In genomic region chr22:20116951-20117645, GRCh38 we compare ENCODE assay signal across 1 cellular context.
TF ChIP-seq lines count a peak whose summit lies in the region.

TRMT2A (minus strand) TSS chr22:20117226; CDS start chr22:20116906, 320 bp downstream.

TF ChIP-seq in HepG2, 621 proteins besides CTCF, POLR2A, EP300 and RAD21 (continued from another document and continues in another):
- TF ChIP-seq, protein P1, sequence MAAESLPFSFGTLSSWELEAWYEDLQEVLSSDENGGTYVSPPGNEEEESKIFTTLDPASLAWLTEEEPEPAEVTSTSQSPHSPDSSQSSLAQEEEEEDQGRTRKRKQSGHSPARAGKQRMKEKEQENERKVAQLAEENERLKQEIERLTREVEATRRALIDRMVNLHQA (CRISPR knock-in tag; IDR thresholded peaks at IDR 0.05): no peak; the same call in 1 of the 2 replicates
- 0 out of 2 replicates have a peak, but pooled peaks have one; percentile 71 for TF ChIP-seq IRX3 (CRISPR knock-in tag; IDR thresholded peaks at IDR 0.05; ENCODE audit: borderline replicate concordance, low read depth)
- no peak for TF ChIP-seq TOE1 (CRISPR knock-in tag; IDR thresholded peaks at IDR 0.05)
- no peak; the same call in 1 of the 2 replicates for TF ChIP-seq HOXD1 (CRISPR knock-in tag; IDR thresholded peaks at IDR 0.05)
- TF ChIP-seq ZNF329 (CRISPR knock-in tag; IDR thresholded peaks at IDR 0.05; ENCODE audit: low read depth): peak; percentile 68; the same call in 1 of the 2 replicates
- no peak for TF ChIP-seq CENPBD1 (CRISPR knock-in tag; IDR thresholded peaks at IDR 0.05; ENCODE audit: borderline replicate concordance, low read depth)
- no peak for TF ChIP-seq ZNF296 (CRISPR knock-in tag; conservative IDR thresholded peaks at IDR 0.05)
- no peak for TF ChIP-seq SOX13 (IDR thresholded peaks at IDR 0.05)
- peak in 1 of 2 experiments; percentile 69; a peak in 2 of 4 replicates for TF ChIP-seq SOX13 (CRISPR knock-in tag; conservative IDR thresholded peaks at IDR 0.05 in 1 of 2, IDR thresholded peaks at IDR 0.05 in 1 of 2)
- TF ChIP-seq ZFP90 (CRISPR knock-in tag; IDR thresholded peaks at IDR 0.05; ENCODE audit: borderline replicate concordance): peak; percentile 44; the same call in 1 of the 2 replicates
- TF ChIP-seq PHF8 (CRISPR knock-in tag; IDR thresholded peaks at IDR 0.05): peak; percentile 45; the same call in 1 of the 2 replicates
- TF ChIP-seq ERF (CRISPR knock-in tag; IDR thresholded peaks at IDR 0.05): peak; percentile 79; the same call in 1 of the 2 replicates
- TF ChIP-seq ZNF232 (CRISPR knock-in tag; IDR thresholded peaks at IDR 0.05; ENCODE audit: borderline replicate concordance): no peak; the same call in 1 of the 2 replicates
- TF ChIP-seq ZNF124 (CRISPR knock-in tag; IDR thresholded peaks at IDR 0.05): peak; percentile 76
- peak; percentile 52 for TF ChIP-seq ASH2L (IDR thresholded peaks at IDR 0.05; ENCODE audit: insufficient read length, low read depth, low read length)
- no peak for TF ChIP-seq NFIC (IDR thresholded peaks at IDR 0.05; ENCODE audit: low read length)
- TF ChIP-seq RORA (CRISPR knock-in tag; IDR thresholded peaks at IDR 0.05): no peak
- peak; percentile 70 for TF ChIP-seq DR1 (CRISPR knock-in tag; IDR thresholded peaks at IDR 0.05)
- TF ChIP-seq, protein P2, sequence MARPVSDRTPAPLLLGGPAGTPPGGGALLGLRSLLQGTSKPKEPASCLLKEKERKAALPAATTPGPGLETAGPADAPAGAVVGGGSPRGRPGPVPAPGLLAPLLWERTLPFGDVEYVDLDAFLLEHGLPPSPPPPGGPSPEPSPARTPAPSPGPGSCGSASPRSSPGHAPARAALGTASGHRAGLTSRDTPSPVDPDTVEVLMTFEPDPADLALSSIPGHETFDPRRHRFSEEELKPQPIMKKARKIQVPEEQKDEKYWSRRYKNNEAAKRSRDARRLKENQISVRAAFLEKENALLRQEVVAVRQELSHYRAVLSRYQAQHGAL (CRISPR knock-in tag; IDR thresholded peaks at IDR 0.05; ENCODE audit: not compliant biosample characterization): peak; percentile 59
- TF ChIP-seq, protein P3, sequence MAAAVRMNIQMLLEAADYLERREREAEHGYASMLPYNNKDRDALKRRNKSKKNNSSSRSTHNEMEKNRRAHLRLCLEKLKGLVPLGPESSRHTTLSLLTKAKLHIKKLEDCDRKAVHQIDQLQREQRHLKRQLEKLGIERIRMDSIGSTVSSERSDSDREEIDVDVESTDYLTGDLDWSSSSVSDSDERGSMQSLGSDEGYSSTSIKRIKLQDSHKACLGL (CRISPR knock-in tag; IDR thresholded peaks at IDR 0.05): peak; percentile 70
- TF ChIP-seq, protein P4, sequence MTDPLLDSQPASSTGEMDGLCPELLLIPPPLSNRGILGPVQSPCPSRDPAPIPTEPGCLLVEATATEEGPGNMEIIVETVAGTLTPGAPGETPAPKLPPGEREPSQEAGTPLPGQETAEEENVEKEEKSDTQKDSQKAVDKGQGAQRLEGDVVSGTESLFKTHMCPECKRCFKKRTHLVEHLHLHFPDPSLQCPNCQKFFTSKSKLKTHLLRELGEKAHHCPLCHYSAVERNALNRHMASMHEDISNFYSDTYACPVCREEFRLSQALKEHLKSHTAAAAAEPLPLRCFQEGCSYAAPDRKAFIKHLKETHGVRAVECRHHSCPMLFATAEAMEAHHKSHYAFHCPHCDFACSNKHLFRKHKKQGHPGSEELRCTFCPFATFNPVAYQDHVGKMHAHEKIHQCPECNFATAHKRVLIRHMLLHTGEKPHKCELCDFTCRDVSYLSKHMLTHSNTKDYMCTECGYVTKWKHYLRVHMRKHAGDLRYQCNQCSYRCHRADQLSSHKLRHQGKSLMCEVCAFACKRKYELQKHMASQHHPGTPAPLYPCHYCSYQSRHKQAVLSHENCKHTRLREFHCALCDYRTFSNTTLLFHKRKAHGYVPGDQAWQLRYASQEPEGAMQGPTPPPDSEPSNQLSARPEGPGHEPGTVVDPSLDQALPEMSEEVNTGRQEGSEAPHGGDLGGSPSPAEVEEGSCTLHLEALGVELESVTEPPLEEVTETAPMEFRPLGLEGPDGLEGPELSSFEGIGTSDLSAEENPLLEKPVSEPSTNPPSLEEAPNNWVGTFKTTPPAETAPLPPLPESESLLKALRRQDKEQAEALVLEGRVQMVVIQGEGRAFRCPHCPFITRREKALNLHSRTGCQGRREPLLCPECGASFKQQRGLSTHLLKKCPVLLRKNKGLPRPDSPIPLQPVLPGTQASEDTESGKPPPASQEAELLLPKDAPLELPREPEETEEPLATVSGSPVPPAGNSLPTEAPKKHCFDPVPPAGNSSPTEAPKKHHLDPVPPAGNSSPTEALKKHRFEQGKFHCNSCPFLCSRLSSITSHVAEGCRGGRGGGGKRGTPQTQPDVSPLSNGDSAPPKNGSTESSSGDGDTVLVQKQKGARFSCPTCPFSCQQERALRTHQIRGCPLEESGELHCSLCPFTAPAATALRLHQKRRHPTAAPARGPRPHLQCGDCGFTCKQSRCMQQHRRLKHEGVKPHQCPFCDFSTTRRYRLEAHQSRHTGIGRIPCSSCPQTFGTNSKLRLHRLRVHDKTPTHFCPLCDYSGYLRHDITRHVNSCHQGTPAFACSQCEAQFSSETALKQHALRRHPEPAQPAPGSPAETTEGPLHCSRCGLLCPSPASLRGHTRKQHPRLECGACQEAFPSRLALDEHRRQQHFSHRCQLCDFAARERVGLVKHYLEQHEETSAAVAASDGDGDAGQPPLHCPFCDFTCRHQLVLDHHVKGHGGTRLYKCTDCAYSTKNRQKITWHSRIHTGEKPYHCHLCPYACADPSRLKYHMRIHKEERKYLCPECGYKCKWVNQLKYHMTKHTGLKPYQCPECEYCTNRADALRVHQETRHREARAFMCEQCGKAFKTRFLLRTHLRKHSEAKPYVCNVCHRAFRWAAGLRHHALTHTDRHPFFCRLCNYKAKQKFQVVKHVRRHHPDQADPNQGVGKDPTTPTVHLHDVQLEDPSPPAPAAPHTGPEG (CRISPR knock-in tag; IDR thresholded peaks at IDR 0.05): no peak
- no peak for TF ChIP-seq ZNF180 (CRISPR knock-in tag; IDR thresholded peaks at IDR 0.05; ENCODE audit: borderline replicate concordance, low read depth)
- TF ChIP-seq RBAK (CRISPR knock-in tag; IDR thresholded peaks at IDR 0.05): no peak
- no peak for TF ChIP-seq CENPT (CRISPR knock-in tag; IDR thresholded peaks at IDR 0.05; ENCODE audit: low read depth)
- TF ChIP-seq, protein P5, sequence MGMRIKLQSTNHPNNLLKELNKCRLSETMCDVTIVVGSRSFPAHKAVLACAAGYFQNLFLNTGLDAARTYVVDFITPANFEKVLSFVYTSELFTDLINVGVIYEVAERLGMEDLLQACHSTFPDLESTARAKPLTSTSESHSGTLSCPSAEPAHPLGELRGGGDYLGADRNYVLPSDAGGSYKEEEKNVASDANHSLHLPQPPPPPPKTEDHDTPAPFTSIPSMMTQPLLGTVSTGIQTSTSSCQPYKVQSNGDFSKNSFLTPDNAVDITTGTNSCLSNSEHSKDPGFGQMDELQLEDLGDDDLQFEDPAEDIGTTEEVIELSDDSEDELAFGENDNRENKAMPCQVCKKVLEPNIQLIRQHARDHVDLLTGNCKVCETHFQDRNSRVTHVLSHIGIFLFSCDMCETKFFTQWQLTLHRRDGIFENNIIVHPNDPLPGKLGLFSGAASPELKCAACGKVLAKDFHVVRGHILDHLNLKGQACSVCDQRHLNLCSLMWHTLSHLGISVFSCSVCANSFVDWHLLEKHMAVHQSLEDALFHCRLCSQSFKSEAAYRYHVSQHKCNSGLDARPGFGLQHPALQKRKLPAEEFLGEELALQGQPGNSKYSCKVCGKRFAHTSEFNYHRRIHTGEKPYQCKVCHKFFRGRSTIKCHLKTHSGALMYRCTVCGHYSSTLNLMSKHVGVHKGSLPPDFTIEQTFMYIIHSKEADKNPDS (CRISPR knock-in tag; IDR thresholded peaks at IDR 0.05): no peak
- no peak for TF ChIP-seq ZNF839 (CRISPR knock-in tag; IDR thresholded peaks at IDR 0.05; ENCODE audit: borderline replicate concordance)
- TF ChIP-seq, protein P6, sequence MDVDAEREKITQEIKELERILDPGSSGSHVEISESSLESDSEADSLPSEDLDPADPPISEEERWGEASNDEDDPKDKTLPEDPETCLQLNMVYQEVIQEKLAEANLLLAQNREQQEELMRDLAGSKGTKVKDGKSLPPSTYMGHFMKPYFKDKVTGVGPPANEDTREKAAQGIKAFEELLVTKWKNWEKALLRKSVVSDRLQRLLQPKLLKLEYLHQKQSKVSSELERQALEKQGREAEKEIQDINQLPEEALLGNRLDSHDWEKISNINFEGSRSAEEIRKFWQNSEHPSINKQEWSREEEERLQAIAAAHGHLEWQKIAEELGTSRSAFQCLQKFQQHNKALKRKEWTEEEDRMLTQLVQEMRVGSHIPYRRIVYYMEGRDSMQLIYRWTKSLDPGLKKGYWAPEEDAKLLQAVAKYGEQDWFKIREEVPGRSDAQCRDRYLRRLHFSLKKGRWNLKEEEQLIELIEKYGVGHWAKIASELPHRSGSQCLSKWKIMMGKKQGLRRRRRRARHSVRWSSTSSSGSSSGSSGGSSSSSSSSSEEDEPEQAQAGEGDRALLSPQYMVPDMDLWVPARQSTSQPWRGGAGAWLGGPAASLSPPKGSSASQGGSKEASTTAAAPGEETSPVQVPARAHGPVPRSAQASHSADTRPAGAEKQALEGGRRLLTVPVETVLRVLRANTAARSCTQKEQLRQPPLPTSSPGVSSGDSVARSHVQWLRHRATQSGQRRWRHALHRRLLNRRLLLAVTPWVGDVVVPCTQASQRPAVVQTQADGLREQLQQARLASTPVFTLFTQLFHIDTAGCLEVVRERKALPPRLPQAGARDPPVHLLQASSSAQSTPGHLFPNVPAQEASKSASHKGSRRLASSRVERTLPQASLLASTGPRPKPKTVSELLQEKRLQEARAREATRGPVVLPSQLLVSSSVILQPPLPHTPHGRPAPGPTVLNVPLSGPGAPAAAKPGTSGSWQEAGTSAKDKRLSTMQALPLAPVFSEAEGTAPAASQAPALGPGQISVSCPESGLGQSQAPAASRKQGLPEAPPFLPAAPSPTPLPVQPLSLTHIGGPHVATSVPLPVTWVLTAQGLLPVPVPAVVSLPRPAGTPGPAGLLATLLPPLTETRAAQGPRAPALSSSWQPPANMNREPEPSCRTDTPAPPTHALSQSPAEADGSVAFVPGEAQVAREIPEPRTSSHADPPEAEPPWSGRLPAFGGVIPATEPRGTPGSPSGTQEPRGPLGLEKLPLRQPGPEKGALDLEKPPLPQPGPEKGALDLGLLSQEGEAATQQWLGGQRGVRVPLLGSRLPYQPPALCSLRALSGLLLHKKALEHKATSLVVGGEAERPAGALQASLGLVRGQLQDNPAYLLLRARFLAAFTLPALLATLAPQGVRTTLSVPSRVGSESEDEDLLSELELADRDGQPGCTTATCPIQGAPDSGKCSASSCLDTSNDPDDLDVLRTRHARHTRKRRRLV (CRISPR knock-in tag; IDR thresholded peaks at IDR 0.05): no peak
- TF ChIP-seq ZSCAN20 (CRISPR knock-in tag; IDR thresholded peaks at IDR 0.05; ENCODE audit: borderline replicate concordance): no peak; the same call in 1 of the 2 replicates
- TF ChIP-seq DPF2 (CRISPR knock-in tag; IDR thresholded peaks at IDR 0.05; ENCODE audit: borderline replicate concordance, low read depth): no peak
- peak; percentile 94 to 99 for TF ChIP-seq NR2F1 (CRISPR knock-in tag; IDR thresholded peaks at IDR 0.05)
- TF ChIP-seq RFX3 (CRISPR knock-in tag; IDR thresholded peaks at IDR 0.05): no peak
- TF ChIP-seq FOXP1 (IDR thresholded peaks at IDR 0.05): no peak
- TF ChIP-seq FOXP1 (CRISPR knock-in tag; IDR thresholded peaks at IDR 0.05): peak; percentile 38; the same call in 1 of the 2 replicates
- 0 out of 2 replicates have a peak, but pooled peaks have one; percentile 32 for TF ChIP-seq TRIM24 (CRISPR knock-in tag; IDR thresholded peaks at IDR 0.05)
- TF ChIP-seq, protein P7, sequence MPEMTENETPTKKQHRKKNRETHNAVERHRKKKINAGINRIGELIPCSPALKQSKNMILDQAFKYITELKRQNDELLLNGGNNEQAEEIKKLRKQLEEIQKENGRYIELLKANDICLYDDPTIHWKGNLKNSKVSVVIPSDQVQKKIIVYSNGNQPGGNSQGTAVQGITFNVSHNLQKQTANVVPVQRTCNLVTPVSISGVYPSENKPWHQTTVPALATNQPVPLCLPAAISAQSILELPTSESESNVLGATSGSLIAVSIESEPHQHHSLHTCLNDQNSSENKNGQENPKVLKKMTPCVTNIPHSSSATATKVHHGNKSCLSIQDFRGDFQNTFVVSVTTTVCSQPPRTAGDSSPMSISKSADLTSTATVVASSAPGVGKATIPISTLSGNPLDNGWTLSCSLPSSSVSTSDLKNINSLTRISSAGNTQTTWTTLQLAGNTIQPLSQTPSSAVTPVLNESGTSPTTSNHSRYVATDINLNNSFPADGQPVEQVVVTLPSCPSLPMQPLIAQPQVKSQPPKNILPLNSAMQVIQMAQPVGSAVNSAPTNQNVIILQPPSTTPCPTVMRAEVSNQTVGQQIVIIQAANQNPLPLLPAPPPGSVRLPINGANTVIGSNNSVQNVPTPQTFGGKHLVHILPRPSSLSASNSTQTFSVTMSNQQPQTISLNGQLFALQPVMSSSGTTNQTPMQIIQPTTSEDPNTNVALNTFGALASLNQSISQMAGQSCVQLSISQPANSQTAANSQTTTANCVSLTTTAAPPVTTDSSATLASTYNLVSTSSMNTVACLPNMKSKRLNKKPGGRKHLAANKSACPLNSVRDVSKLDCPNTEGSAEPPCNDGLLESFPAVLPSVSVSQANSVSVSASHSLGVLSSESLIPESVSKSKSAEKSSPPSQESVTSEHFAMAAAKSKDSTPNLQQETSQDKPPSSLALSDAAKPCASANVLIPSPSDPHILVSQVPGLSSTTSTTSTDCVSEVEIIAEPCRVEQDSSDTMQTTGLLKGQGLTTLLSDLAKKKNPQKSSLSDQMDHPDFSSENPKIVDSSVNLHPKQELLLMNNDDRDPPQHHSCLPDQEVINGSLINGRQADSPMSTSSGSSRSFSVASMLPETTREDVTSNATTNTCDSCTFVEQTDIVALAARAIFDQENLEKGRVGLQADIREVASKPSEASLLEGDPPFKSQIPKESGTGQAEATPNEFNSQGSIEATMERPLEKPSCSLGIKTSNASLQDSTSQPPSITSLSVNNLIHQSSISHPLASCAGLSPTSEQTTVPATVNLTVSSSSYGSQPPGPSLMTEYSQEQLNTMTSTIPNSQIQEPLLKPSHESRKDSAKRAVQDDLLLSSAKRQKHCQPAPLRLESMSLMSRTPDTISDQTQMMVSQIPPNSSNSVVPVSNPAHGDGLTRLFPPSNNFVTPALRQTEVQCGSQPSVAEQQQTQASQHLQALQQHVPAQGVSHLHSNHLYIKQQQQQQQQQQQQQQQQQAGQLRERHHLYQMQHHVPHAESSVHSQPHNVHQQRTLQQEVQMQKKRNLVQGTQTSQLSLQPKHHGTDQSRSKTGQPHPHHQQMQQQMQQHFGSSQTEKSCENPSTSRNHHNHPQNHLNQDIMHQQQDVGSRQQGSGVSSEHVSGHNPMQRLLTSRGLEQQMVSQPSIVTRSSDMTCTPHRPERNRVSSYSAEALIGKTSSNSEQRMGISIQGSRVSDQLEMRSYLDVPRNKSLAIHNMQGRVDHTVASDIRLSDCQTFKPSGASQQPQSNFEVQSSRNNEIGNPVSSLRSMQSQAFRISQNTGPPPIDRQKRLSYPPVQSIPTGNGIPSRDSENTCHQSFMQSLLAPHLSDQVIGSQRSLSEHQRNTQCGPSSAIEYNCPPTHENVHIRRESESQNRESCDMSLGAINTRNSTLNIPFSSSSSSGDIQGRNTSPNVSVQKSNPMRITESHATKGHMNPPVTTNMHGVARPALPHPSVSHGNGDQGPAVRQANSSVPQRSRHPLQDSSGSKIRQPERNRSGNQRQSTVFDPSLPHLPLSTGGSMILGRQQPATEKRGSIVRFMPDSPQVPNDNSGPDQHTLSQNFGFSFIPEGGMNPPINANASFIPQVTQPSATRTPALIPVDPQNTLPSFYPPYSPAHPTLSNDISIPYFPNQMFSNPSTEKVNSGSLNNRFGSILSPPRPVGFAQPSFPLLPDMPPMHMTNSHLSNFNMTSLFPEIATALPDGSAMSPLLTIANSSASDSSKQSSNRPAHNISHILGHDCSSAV (CRISPR knock-in tag; IDR thresholded peaks at IDR 0.05; ENCODE audit: borderline replicate concordance): no peak
